In the genomic region with DNA sequence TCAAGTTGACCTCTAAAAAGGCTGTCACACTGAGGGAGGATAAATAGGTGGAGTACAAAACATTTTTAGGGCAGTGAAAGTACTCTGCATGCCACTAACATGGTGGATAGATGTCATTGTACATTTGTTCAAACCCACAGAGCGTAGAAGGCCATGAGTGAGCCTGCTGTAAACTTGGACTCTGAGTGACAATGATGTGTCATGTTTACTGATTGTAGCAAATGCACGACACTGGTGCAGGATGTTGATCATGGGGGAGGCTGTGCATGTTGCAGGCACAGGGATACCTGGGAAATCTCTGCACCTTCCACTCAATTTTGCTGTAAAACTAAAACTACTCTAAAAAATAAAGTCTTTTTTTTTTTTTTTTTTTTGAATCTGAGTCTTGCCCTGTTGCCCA, we compare ENCODE assay signal across 20 cellular contexts. TPM values are rescaled to one million over a fixed set of nuclear protein-coding genes. Genes with fewer than 3 reads are reported as not detected.
"Had no signal": no experiment of that assay in that cellular context is flagged by ENCODE, and none has a peak within 500 bp of the region (broad histone marks: within the 10 kb centered on the region; RNA-seq: fewer than 3 reads in every experiment).

No MANE protein-coding gene starts in this region.

- H3K4me3 Mint-ChIP-seq: activated CD4-positive, alpha-beta T cell treated with anti-CD3 and anti-CD28 coated beads, Interleukin-2, amount 10 ng/mL, durations not matched to agents 7 days and 5 days; WTC11 had no signal

- ATAC-seq: lower lobe of right lung, upper lobe of right lung, WTC11 had no signal

- H3K36me3 Mint-ChIP-seq: WTC11 had no signal

- H3K4me1 ChIP-seq: adrenal gland, lower lobe of right lung, testis, upper lobe of right lung had no signal

- H3K9me3 Mint-ChIP-seq: activated CD4-positive, alpha-beta T cell treated with anti-CD3 and anti-CD28 coated beads, Interleukin-2, amount 10 ng/mL, durations not matched to agents 7 days and 5 days had no signal

- H3K27ac ChIP-seq: adrenal gland, lower lobe of right lung, testis, upper lobe of right lung had no signal

- FAIRE-seq: bronchial epithelial cell, endometrium, keratinocyte, TTC549 had no signal

- H3K27ac Mint-ChIP-seq: activated CD4-positive, alpha-beta T cell treated with anti-CD3 and anti-CD28 coated beads, Interleukin-2, amount 10 ng/mL, durations not matched to agents 7 days and 5 days; WTC11 had no signal

- H3K36me3 ChIP-seq: adrenal gland, lower lobe of right lung, upper lobe of right lung had no signal

- H3K4me3 ChIP-seq: adrenal gland, lower lobe of right lung, testis, upper lobe of right lung had no signal

- DNase-seq: activated CD4-positive, alpha-beta T cell treated with anti-CD3 and anti-CD28 coated beads, Interleukin-2, amount 10 ng/mL, durations not matched to agents 7 days and 5 days; activated CD8-positive, alpha-beta memory T cell treated with anti-CD3 and anti-CD28 coated beads for 24 hours; activated CD8-positive, alpha-beta memory T cell treated with anti-CD3 and anti-CD28 coated beads, Interleukin-2, amount 50 U/mL, for 48 hours; activated naive CD4-positive, alpha-beta T cell; adrenal gland; cerebellar nuclear complex; cortex of kidney; erythroblast; foreskin melanocyte; lower lobe of right lung; occipital lobe; SW 1271; testis; upper lobe of right lung had no signal

- H3K27me3 ChIP-seq: adrenal gland, testis had no signal

- H3K9me3 ChIP-seq: adrenal gland, lower lobe of right lung, testis, upper lobe of right lung had no signal

RNA-seq across cellular contexts. Expression of a gene that starts 52.5 kb away (rescaled TPM):
- total RNA-seq: activated CD4-positive, alpha-beta T cell treated with anti-CD3 and anti-CD28 coated beads, Interleukin-2, amount 10 ng/mL, durations not matched to agents 7 days and 5 days; T-helper 2 cell treated with Interferon-gamma antibody and Interleukin-4, amounts not matched to agents 100 ng/mL and 5 ng/mL, for 36 hours had no signal
